18 cellular contexts compared by ENCODE assay signal in genomic region chr1:200233393-200233792, GRCh38.
DNase-seq lines count a peak whose midpoint lies in the region; ATAC-seq and TF ChIP-seq lines count a peak whose summit lies in the region.
"Had no signal": no experiment of that assay in that cellular context is flagged by ENCODE, and none has a peak within 500 bp of the region (broad histone marks: within the 10 kb centered on the region; RNA-seq: fewer than 3 reads in every experiment).

No MANE protein-coding gene starts in this region.

- no peaks in the 10 kb centered on the region for H3K9me3 Mint-ChIP-seq in progenitor cell of endocrine pancreas (ENCODE audit: low read depth)
- H3K9me3 Mint-ChIP-seq in CD8-positive, alpha-beta memory T cell = no peaks in the 10 kb centered on the region
- H3K9me3 Mint-ChIP-seq: activated naive CD4-positive, alpha-beta T cell treated with anti-CD3 and anti-CD28 coated beads, Interleukin-2, amount 50 U/mL, for 72 hours; type B pancreatic cell had no signal

- POLR2A ChIA-PET in CD8-positive, alpha-beta memory T cell (lab: Charles Lee) = no interaction called here

- no peaks in the 10 kb centered on the region for H3K27me3 ChIP-seq in left ventricle myocardium inferior (ENCODE audit: low read depth)
- H3K27me3 ChIP-seq in CD8-positive, alpha-beta memory T cell (ENCODE audit: insufficient read depth, low read length, poor library complexity, severe bottlenecking) = no peaks in the 10 kb centered on the region
- H3K27me3 ChIP-seq: right lobe of liver had no signal

- no peaks in the 10 kb centered on the region for H3K9me3 ChIP-seq in left ventricle myocardium inferior (replicated peaks)
- no peaks in the 10 kb centered on the region for H3K9me3 ChIP-seq in CD8-positive, alpha-beta memory T cell (ENCODE audit: low read length)
- H3K9me3 ChIP-seq: right lobe of liver had no signal

- no peak overlapping the region for H3K4me3 Mint-ChIP-seq in progenitor cell of endocrine pancreas (ENCODE audit: low read depth)
- H3K4me3 Mint-ChIP-seq in CD8-positive, alpha-beta memory T cell = no peak overlapping the region
- H3K4me3 Mint-ChIP-seq: nephron, type B pancreatic cell had no signal

- CTCF ChIA-PET in CD8-positive, alpha-beta memory T cell (lab: Charles Lee) = no interaction called here

- H3K4me1 ChIP-seq in left ventricle myocardium inferior = peaks cover 11% of the 10 kb centered on the region
- no peaks in the 10 kb centered on the region for H3K4me1 ChIP-seq in CD8-positive, alpha-beta memory T cell (ENCODE audit: insufficient read depth, low read length)

- no peaks in the 10 kb centered on the region for H3K36me3 Mint-ChIP-seq in progenitor cell of endocrine pancreas (ENCODE audit: insufficient read depth)
- peaks cover 0 to 1% (median 0%) of the 10 kb centered on the region in 3 donors for H3K36me3 Mint-ChIP-seq in CD8-positive, alpha-beta memory T cell
- H3K36me3 Mint-ChIP-seq: activated naive CD4-positive, alpha-beta T cell treated with anti-CD3 and anti-CD28 coated beads, Interleukin-2, amount 50 U/mL, for 72 hours had no signal

- no peak for TF ChIP-seq CTCF in left ventricle myocardium inferior (IDR thresholded peaks at IDR 0.05; ENCODE audit: borderline replicate concordance)
- TF ChIP-seq CTCF in fibroblast of villous mesenchyme (IDR thresholded peaks at IDR 0.05; ENCODE audit: insufficient read depth, low read depth, low read length) = no peak
- TF ChIP-seq CTCF in progenitor cell of endocrine pancreas (IDR thresholded peaks at IDR 0.05; ENCODE audit: unreplicated experiment) = no peak
- TF ChIP-seq CTCF in GM10266 (IDR thresholded peaks at IDR 0.05; ENCODE audit: control insufficient read depth, insufficient read depth, low read depth, missing control alignments) = no peak

- H3K4me1 Mint-ChIP-seq in progenitor cell of endocrine pancreas (ENCODE audit: low read depth) = no peaks in the 10 kb centered on the region
- peaks cover 0 to under 1% (median 0%) of the 10 kb centered on the region in 3 donors for H3K4me1 Mint-ChIP-seq in CD8-positive, alpha-beta memory T cell
- H3K4me1 Mint-ChIP-seq: nephron had no signal

- H3K27ac Mint-ChIP-seq in progenitor cell of endocrine pancreas = no peak overlapping the region
- H3K27ac Mint-ChIP-seq in CD8-positive, alpha-beta memory T cell = no peak overlapping the region
- H3K27ac Mint-ChIP-seq: nephron, type B pancreatic cell had no signal

- intact Hi-C loops in left ventricle myocardium inferior (cut with micrococcal nuclease) (no loop called here), left ventricle myocardium superior (cut with micrococcal nuclease) (no loop called here)

- H3K27ac ChIP-seq in left ventricle myocardium inferior (replicated peaks) = peak overlapping the region; percentile 49
- no peak overlapping the region for H3K27ac ChIP-seq in CD8-positive, alpha-beta memory T cell (ENCODE audit: low read depth, low read length)
- H3K27ac ChIP-seq: right lobe of liver had no signal

- no peak for ATAC-seq in left ventricle myocardium superior
- ATAC-seq: activated naive CD4-positive, alpha-beta T cell treated with anti-CD3 and anti-CD28 coated beads, Interleukin-2, amount 50 U/mL, for 72 hours had no signal

- H3K36me3 ChIP-seq in left ventricle myocardium inferior = no peaks in the 10 kb centered on the region
- no peaks in the 10 kb centered on the region for H3K36me3 ChIP-seq in CD8-positive, alpha-beta memory T cell (ENCODE audit: insufficient read depth, low read length)
- H3K36me3 ChIP-seq: right lobe of liver had no signal

- DNase-seq in left ventricle myocardium inferior = no peak
- no peak for DNase-seq in left ventricle myocardium superior
- DNase-seq in amniotic epithelial cell (ENCODE audit: low read depth) = peak; percentile 34
- DNase-seq in fibroblast of villous mesenchyme (ENCODE audit: low read depth) = peak; percentile 33
- DNase-seq in progenitor cell of endocrine pancreas (ENCODE audit: low spot score, unreplicated experiment) = no peak
- no peak for DNase-seq in GM10266 (ENCODE audit: extremely low spot score)
- no peak for DNase-seq in CD8-positive, alpha-beta memory T cell
- no peak for DNase-seq in activated T-cell treated with anti-CD3 and anti-CD28 coated beads, Interleukin-2, amount 50 U/mL, for 1 hour
- DNase-seq: activated CD4-positive, CD25-positive, alpha-beta regulatory T cell; Calu3; cerebellar nuclear complex; H7; hippocampal formation; right lobe of liver; stimulated activated CD4-positive, alpha-beta T cell treated with anti-CD3 and anti-CD28 coated beads, Interleukin-4, amount 100 ng/mL, for 4 hours had no signal

- peaks cover 25% of the 10 kb centered on the region for H3K27me3 Mint-ChIP-seq in progenitor cell of endocrine pancreas
- H3K27me3 Mint-ChIP-seq in CD8-positive, alpha-beta memory T cell = peaks cover 0 to 15% of the 10 kb centered on the region in 2 donors

- H3K4me3 ChIP-seq in left ventricle myocardium inferior (peak overlapping the region; percentile 29), fibroblast of villous mesenchyme (ENCODE audit: low read depth, low read length) (no peak overlapping the region)
- no peak overlapping the region for H3K4me3 ChIP-seq in CD8-positive, alpha-beta memory T cell (ENCODE audit: low read length)
- H3K4me3 ChIP-seq: right lobe of liver had no signal

Comparison
In these comparisons a context has a peak if more than half of its experiments do, and no peak if none do; other contexts are left out.
1. DNase-seq: peak in amniotic epithelial cell (single experiment) and fibroblast of villous mesenchyme (single experiment); none in left ventricle myocardium inferior (single experiment), left ventricle myocardium superior (single experiment), progenitor cell of endocrine pancreas (single experiment), GM10266 (single experiment), CD8-positive, alpha-beta memory T cell (0 of 5) and activated T-cell treated with anti-CD3 and anti-CD28 coated beads, Interleukin-2, amount 50 U/mL, for 1 hour (single experiment).